11 cellular contexts compared by ENCODE assay signal in genomic region chr5:124648902-124649467, GRCh38.
A peak's percentile ranks its signal among the peaks of the same experiment; 100 is the strongest.
DNase-seq lines count a peak whose midpoint lies in the region; ATAC-seq and TF ChIP-seq lines count a peak whose summit lies in the region.
"Had no signal": no experiment of that assay in that cellular context is flagged by ENCODE, and none has a peak within 500 bp of the region (broad histone marks: within the 10 kb centered on the region; RNA-seq: fewer than 3 reads in every experiment).

No MANE protein-coding gene starts in this region.

- H3K36me3 Mint-ChIP-seq in neural crest cell (ENCODE audit: low read depth) = peaks cover 28% of the 10 kb centered on the region
- peaks cover 0 to 15% of the 10 kb centered on the region in 2 donors for H3K36me3 Mint-ChIP-seq in activated naive CD4-positive, alpha-beta T cell treated with anti-CD3 and anti-CD28 coated beads, Interleukin-2, amount 50 U/mL, for 72 hours

- H3K27ac ChIP-seq in dorsolateral prefrontal cortex = peak overlapping the region in 41 of 59 donors; percentile 7 to 97 (median 90)

- TF ChIP-seq CTCF in dorsolateral prefrontal cortex (IDR thresholded peaks at IDR 0.05 in 54 of 56, conservative IDR thresholded peaks at IDR 0.05 in 2 of 56; ENCODE audit: low read depth in 1 of 56, partially characterized antibody in 56 of 56) (no peak), neural crest cell (conservative IDR thresholded peaks at IDR 0.05) (no peak)

- peak overlapping the region; percentile 75 for H3K4me3 Mint-ChIP-seq in neural crest cell
- H3K4me3 Mint-ChIP-seq: dendritic cell treated with granulocyte-macrophage colony-stimulating factor and Interleukin-4, amounts not matched to agents 40 ng/mL and 50 ng/mL, for 4 days had no signal

- no peaks in the 10 kb centered on the region for H3K36me3 ChIP-seq in HAP-1 (replicated peaks)

- H3K9me3 ChIP-seq in HAP-1 = no peaks in the 10 kb centered on the region
- H3K9me3 ChIP-seq: Caco-2 had no signal

- H3K4me3 ChIP-seq in dorsolateral prefrontal cortex (peak overlapping the region in 5 of 59 donors; percentile 12 to 34 (median 29)), HAP-1 (no peak overlapping the region)

- H3K27ac Mint-ChIP-seq in neural crest cell (ENCODE audit: unreplicated experiment) = peak overlapping the region; percentile 51
- H3K27ac Mint-ChIP-seq in activated naive CD4-positive, alpha-beta T cell treated with anti-CD3 and anti-CD28 coated beads, Interleukin-2, amount 50 U/mL, for 72 hours = no peak overlapping the region
- H3K27ac Mint-ChIP-seq: dendritic cell treated with granulocyte-macrophage colony-stimulating factor and Interleukin-4, amounts not matched to agents 40 ng/mL and 50 ng/mL, for 4 days had no signal

- H3K4me1 Mint-ChIP-seq in neural crest cell = peaks cover 63% of the 10 kb centered on the region

- H3K9me3 Mint-ChIP-seq in neural crest cell = no peaks in the 10 kb centered on the region
- peaks cover 0 to 7% of the 10 kb centered on the region in 2 donors for H3K9me3 Mint-ChIP-seq in activated naive CD4-positive, alpha-beta T cell treated with anti-CD3 and anti-CD28 coated beads, Interleukin-2, amount 50 U/mL, for 72 hours
- H3K9me3 Mint-ChIP-seq: dendritic cell treated with granulocyte-macrophage colony-stimulating factor and Interleukin-4, amounts not matched to agents 40 ng/mL and 50 ng/mL, for 4 days had no signal

- ATAC-seq in HG03457 (IDR thresholded peaks at IDR 0.05; ENCODE audit: unreplicated experiment) (no peak), HG03378 (IDR thresholded peaks at IDR 0.05; ENCODE audit: unreplicated experiment) (no peak)
- no peak for ATAC-seq in activated naive CD4-positive, alpha-beta T cell treated with anti-CD3 and anti-CD28 coated beads, Interleukin-2, amount 50 U/mL, for 72 hours

- DNase-seq in DMS53 treated with DMSO at 0.1 percent for 48 hours (lab: John Stamatoyannopoulos, UW; ENCODE audit: unreplicated experiment) = peak; percentile 93
- peak; percentile 79 for DNase-seq in NCI-H748 treated with DMSO at 0.1 percent for 48 hours (lab: John Stamatoyannopoulos, UW)
- DNase-seq in dorsolateral prefrontal cortex = no peak
- DNase-seq in neural crest cell (ENCODE audit: low read depth, low spot score) = no peak
- no peak for DNase-seq in HAP-1 (ENCODE audit: low spot score in 2 of 2)
- DNase-seq in activated naive CD4-positive, alpha-beta T cell treated with anti-CD3 and anti-CD28 coated beads, Interleukin-2, amount 50 U/mL, for 72 hours (ENCODE audit: low spot score in 2 of 2) = no peak
- DNase-seq: Caco-2, retina had no signal

- H3K27me3 ChIP-seq in dorsolateral prefrontal cortex = no peaks in the 10 kb centered on the region
- no peaks in the 10 kb centered on the region for H3K27me3 ChIP-seq in HAP-1 (ENCODE audit: low read depth)

- H3K4me1 ChIP-seq in HAP-1 = peaks cover 33% of the 10 kb centered on the region

- no peaks in the 10 kb centered on the region for H3K27me3 Mint-ChIP-seq in neural crest cell (ENCODE audit: low read depth)

- intact Hi-C loops in dorsolateral prefrontal cortex (cut with DNase I) = loop anchor here in 1 of 2 donors (10.0 kb wide), 1 partner anchor 766 kb away; no protein-coding TSS in a partner anchor

- in situ Hi-C loops in HAP-1 (cut with MboI; ENCODE audit: low sequenced_read_pairs) = no loop called here

Comparison
In these comparisons a context has a peak if more than half of its experiments do, and no peak if none do; other contexts are left out.
1. DNase-seq: peak in DMS53 treated with DMSO at 0.1 percent for 48 hours (single experiment) and NCI-H748 treated with DMSO at 0.1 percent for 48 hours (single experiment); none in dorsolateral prefrontal cortex (0 of 10), neural crest cell (single experiment), HAP-1 (0 of 2) and activated naive CD4-positive, alpha-beta T cell treated with anti-CD3 and anti-CD28 coated beads, Interleukin-2, amount 50 U/mL, for 72 hours (0 of 2).